In the genomic region with DNA sequence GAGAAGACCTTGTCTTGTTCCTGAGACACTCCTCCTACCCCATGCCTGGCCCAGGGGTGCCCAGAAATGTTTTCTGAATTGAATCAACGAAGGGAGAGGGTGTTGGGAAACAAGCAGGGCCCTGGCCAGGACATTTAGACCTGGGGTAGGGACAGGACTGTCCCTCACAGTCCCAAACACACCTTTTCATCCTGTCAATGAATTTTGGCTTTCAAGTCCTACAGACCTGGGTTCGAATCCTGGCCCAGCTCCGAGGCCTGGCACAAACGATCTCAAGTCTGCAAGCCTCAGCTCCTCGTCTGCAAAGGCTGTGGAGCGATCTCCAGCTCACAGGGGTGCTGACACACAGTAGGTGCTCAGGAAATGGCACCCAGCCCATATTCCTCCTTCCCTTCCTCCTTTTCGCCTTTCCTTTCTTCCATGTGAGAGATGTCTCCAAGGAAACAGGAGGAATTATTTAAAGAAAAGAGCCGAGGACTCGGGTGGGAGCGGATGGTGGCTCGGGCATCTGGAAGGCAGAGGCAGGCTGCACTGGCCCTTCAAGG, we compare ENCODE assay signal across 29 cellular contexts.
"Had no signal": no experiment of that assay in that cellular context is flagged by ENCODE, and none has a peak within 500 bp of the region (broad histone marks: within the 10 kb centered on the region; RNA-seq: fewer than 3 reads in every experiment).

No MANE protein-coding gene starts in this region.

- H3K4me3 Mint-ChIP-seq: activated B cell treated with CpG ODN at 0.5 μM for 24 hours; activated CD4-positive, alpha-beta T cell treated with anti-CD3 and anti-CD28 coated beads for 36 hours; activated CD4-positive, alpha-beta T cell treated with anti-CD3 and anti-CD28 coated beads, Interleukin-2, amount 10 ng/mL, durations not matched to agents 7 days and 5 days; activated CD8-positive, alpha-beta memory T cell treated with anti-CD3 and anti-CD28 coated beads, Interleukin-2, amount 10 ng/mL, durations not matched to agents 7 days and 5 days; activated naive CD4-positive, alpha-beta T cell treated with anti-CD3 and anti-CD28 coated beads, Interleukin-2, amount 10 ng/mL, durations not matched to agents 7 days and 5 days; activated naive CD8-positive, alpha-beta T cell; activated naive CD8-positive, alpha-beta T cell treated with anti-CD3 and anti-CD28 coated beads, Interleukin-2, amount 50 U/mL, for 24 hours; brain had no signal

- H3K36me3 ChIP-seq: Peyer's patch had no signal

- H3K4me1 Mint-ChIP-seq: activated B cell treated with CpG ODN at 0.5 μM for 24 hours; activated CD4-positive, alpha-beta T cell treated with anti-CD3 and anti-CD28 coated beads for 36 hours; activated CD4-positive, alpha-beta T cell treated with anti-CD3 and anti-CD28 coated beads, Interleukin-2, amount 10 ng/mL, durations not matched to agents 7 days and 5 days; activated CD8-positive, alpha-beta memory T cell treated with anti-CD3 and anti-CD28 coated beads, Interleukin-2, amount 10 ng/mL, durations not matched to agents 7 days and 5 days; activated naive CD4-positive, alpha-beta T cell treated with anti-CD3 and anti-CD28 coated beads, Interleukin-2, amount 10 ng/mL, durations not matched to agents 7 days and 5 days; activated naive CD8-positive, alpha-beta T cell treated with anti-CD3 and anti-CD28 coated beads, Interleukin-2, amount 50 U/mL, for 24 hours had no signal

- H3K4me3 ChIP-seq: Peyer's patch had no signal

- H3K27ac Mint-ChIP-seq: activated B cell treated with CpG ODN at 0.5 μM for 24 hours; activated CD4-positive, alpha-beta T cell treated with anti-CD3 and anti-CD28 coated beads for 36 hours; activated CD4-positive, alpha-beta T cell treated with anti-CD3 and anti-CD28 coated beads, Interleukin-2, amount 10 ng/mL, durations not matched to agents 7 days and 5 days; activated CD8-positive, alpha-beta memory T cell treated with anti-CD3 and anti-CD28 coated beads, Interleukin-2, amount 10 ng/mL, durations not matched to agents 7 days and 5 days; activated naive CD4-positive, alpha-beta T cell treated with anti-CD3 and anti-CD28 coated beads, Interleukin-2, amount 10 ng/mL, durations not matched to agents 7 days and 5 days; activated naive CD8-positive, alpha-beta T cell; activated naive CD8-positive, alpha-beta T cell treated with anti-CD3 and anti-CD28 coated beads, Interleukin-2, amount 50 U/mL, for 24 hours; brain had no signal

- H3K27ac ChIP-seq: Peyer's patch, RWPE1, VCaP had no signal

- ATAC-seq: activated CD4-positive, alpha-beta T cell treated with anti-CD3 and anti-CD28 coated beads for 36 hours; activated CD8-positive, alpha-beta memory T cell treated with anti-CD3 and anti-CD28 coated beads, Interleukin-2, amount 10 ng/mL, durations not matched to agents 7 days and 5 days; activated naive CD8-positive, alpha-beta T cell treated with anti-CD3 and anti-CD28 coated beads, Interleukin-2, amount 50 U/mL, for 24 hours had no signal

- DNase-seq: activated B cell treated with CpG ODN at 0.5 μM for 24 hours; activated CD4-positive, alpha-beta T cell treated with anti-CD3 and anti-CD28 coated beads for 36 hours; activated CD4-positive, alpha-beta T cell treated with anti-CD3 and anti-CD28 coated beads, Interleukin-2, amount 10 ng/mL, durations not matched to agents 7 days and 5 days; activated CD4-positive, alpha-beta T cell treated with anti-CD3 and anti-CD28 coated beads, Interleukin-2, amount 50 U/mL, for 48 hours; activated CD8-positive, alpha-beta memory T cell treated with anti-CD3 and anti-CD28 coated beads, Interleukin-2, amount 10 ng/mL, durations not matched to agents 7 days and 5 days; activated CD8-positive, alpha-beta memory T cell treated with anti-CD3 and anti-CD28 coated beads, Interleukin-2, amount 50 U/mL, for 48 hours; activated effector memory CD4-positive, alpha-beta T cell treated with Interleukin-2 at 50 U/mL for 16 hours; activated naive CD4-positive, alpha-beta T cell treated with anti-CD3 and anti-CD28 coated beads, Interleukin-2, amount 10 ng/mL, durations not matched to agents 7 days and 5 days; activated naive CD8-positive, alpha-beta T cell treated with anti-CD3 and anti-CD28 coated beads, Interleukin-2, amount 50 U/mL, for 24 hours; activated T-cell treated with anti-CD3 and anti-CD28 coated beads, Interleukin-2, amount 50 U/mL, for 48 hours; anterior cingulate cortex; central memory CD4-positive, alpha-beta T cell; NCI-H1105; NCI-H1417 treated with DMSO at 0.1 percent for 48 hours; NCI-H187 treated with DMSO at 0.1 percent for 48 hours; NCI-H2081; NCI-H226; NCI-H446 treated with DMSO at 0.1 percent for 48 hours; NCI-H524 treated with DMSO at 0.1 percent for 48 hours; Peyer's patch; Right ventricle myocardium superior; SW 1271; T-helper 1 cell; T-helper 2 cell; T-helper 9 cell had no signal

- H3K9me3 ChIP-seq: Peyer's patch had no signal

- H3K36me3 Mint-ChIP-seq: activated CD8-positive, alpha-beta memory T cell treated with anti-CD3 and anti-CD28 coated beads, Interleukin-2, amount 10 ng/mL, durations not matched to agents 7 days and 5 days; activated naive CD4-positive, alpha-beta T cell treated with anti-CD3 and anti-CD28 coated beads, Interleukin-2, amount 10 ng/mL, durations not matched to agents 7 days and 5 days; activated naive CD8-positive, alpha-beta T cell; brain had no signal

- H3K4me1 ChIP-seq: Peyer's patch had no signal

- H3K9me3 Mint-ChIP-seq: activated B cell treated with CpG ODN at 0.5 μM for 24 hours; activated CD4-positive, alpha-beta T cell treated with anti-CD3 and anti-CD28 coated beads, Interleukin-2, amount 10 ng/mL, durations not matched to agents 7 days and 5 days; activated naive CD4-positive, alpha-beta T cell treated with anti-CD3 and anti-CD28 coated beads, Interleukin-2, amount 10 ng/mL, durations not matched to agents 7 days and 5 days; activated naive CD8-positive, alpha-beta T cell treated with anti-CD3 and anti-CD28 coated beads, Interleukin-2, amount 50 U/mL, for 24 hours had no signal
